In genomic region chr9:13411827-13412226, GRCh38 we compare ENCODE assay signal across 18 cellular contexts.
"Had no signal": no experiment of that assay in that cellular context is flagged by ENCODE, and none has a peak within 500 bp of the region (broad histone marks: within the 10 kb centered on the region; RNA-seq: fewer than 3 reads in every experiment).

No MANE protein-coding gene starts in this region.

- H3K27me3 Mint-ChIP-seq: activated naive CD8-positive, alpha-beta T cell treated with anti-CD3 and anti-CD28 coated beads, Interleukin-2, amount 50 U/mL, for 24 hours; activated T-helper 17 cell treated with anti-CD3 and anti-CD28 coated beads, Interleukin-2, amount 50 U/mL, for 72 hours; T-cell; type B pancreatic cell had no signal

- DNase-seq: activated CD4-positive, alpha-beta T cell treated with anti-CD3 and anti-CD28 coated beads, Interleukin-2, amount 50 U/mL, for 1 hour; activated CD8-positive, alpha-beta memory T cell treated with anti-CD3 and anti-CD28 coated beads for 24 hours; activated naive CD4-positive, alpha-beta T cell treated with Interleukin-2 at 50 U/mL for 16 hours; activated naive CD8-positive, alpha-beta T cell treated with anti-CD3 and anti-CD28 coated beads, Interleukin-2, amount 50 U/mL, for 24 hours; colonic mucosa; hippocampal formation; left lung; mesenchymal stem cell; nephron progenitor cell; pancreas; stimulated activated CD4-positive, alpha-beta T cell treated with anti-CD3 and anti-CD28 coated beads, Interleukin-4, amount 100 ng/mL, for 4 hours; stimulated activated CD8-positive, alpha-beta memory T cell treated with anti-CD3 and anti-CD28 coated beads, Interleukin-4, amount 100 ng/mL, for 48 hours; stimulated activated naive CD4-positive, alpha-beta T cell treated with Interleukin-2 at 50 U/mL for 16 hours; T-cell; T-helper 9 cell had no signal

- H3K4me1 Mint-ChIP-seq: activated naive CD8-positive, alpha-beta T cell treated with anti-CD3 and anti-CD28 coated beads, Interleukin-2, amount 50 U/mL, for 24 hours; activated T-helper 17 cell treated with anti-CD3 and anti-CD28 coated beads, Interleukin-2, amount 50 U/mL, for 72 hours; T-cell had no signal

- H3K27ac Mint-ChIP-seq: activated naive CD8-positive, alpha-beta T cell treated with anti-CD3 and anti-CD28 coated beads, Interleukin-2, amount 50 U/mL, for 24 hours; activated T-helper 17 cell treated with anti-CD3 and anti-CD28 coated beads, Interleukin-2, amount 50 U/mL, for 72 hours; nephron progenitor cell; T-cell; type B pancreatic cell had no signal

- H3K36me3 Mint-ChIP-seq: T-cell, type B pancreatic cell had no signal

- H3K9me3 Mint-ChIP-seq: activated naive CD8-positive, alpha-beta T cell treated with anti-CD3 and anti-CD28 coated beads, Interleukin-2, amount 50 U/mL, for 24 hours; activated T-helper 17 cell treated with anti-CD3 and anti-CD28 coated beads, Interleukin-2, amount 50 U/mL, for 72 hours; nephron progenitor cell; type B pancreatic cell had no signal

- H3K4me3 Mint-ChIP-seq: activated naive CD8-positive, alpha-beta T cell treated with anti-CD3 and anti-CD28 coated beads, Interleukin-2, amount 50 U/mL, for 24 hours; activated T-helper 17 cell treated with anti-CD3 and anti-CD28 coated beads, Interleukin-2, amount 50 U/mL, for 72 hours; nephron progenitor cell; T-cell; type B pancreatic cell had no signal

- ATAC-seq: activated CD4-positive, CD25-positive, alpha-beta regulatory T cell treated with anti-CD3 and anti-CD28 coated beads, Interleukin-2, amount 50 U/mL, for 24 hours; activated naive CD8-positive, alpha-beta T cell treated with anti-CD3 and anti-CD28 coated beads, Interleukin-2, amount 50 U/mL, for 24 hours; activated T-helper 17 cell treated with anti-CD3 and anti-CD28 coated beads, Interleukin-2, amount 50 U/mL, for 72 hours; left lung; pancreas; T-cell had no signal
